2 cellular contexts compared by ENCODE assay signal in genomic region chrX:1355800-1356148, GRCh38.
TF ChIP-seq lines count a peak whose summit lies in the region.

No MANE protein-coding gene starts in this region.

TF ChIP-seq in SK-N-SH treated with all-trans-retinoic acid at 6 μM for 48 hours, 23 proteins besides CTCF, POLR2A, EP300 and RAD21 (continued from another document):
- TF ChIP-seq, protein P1, sequence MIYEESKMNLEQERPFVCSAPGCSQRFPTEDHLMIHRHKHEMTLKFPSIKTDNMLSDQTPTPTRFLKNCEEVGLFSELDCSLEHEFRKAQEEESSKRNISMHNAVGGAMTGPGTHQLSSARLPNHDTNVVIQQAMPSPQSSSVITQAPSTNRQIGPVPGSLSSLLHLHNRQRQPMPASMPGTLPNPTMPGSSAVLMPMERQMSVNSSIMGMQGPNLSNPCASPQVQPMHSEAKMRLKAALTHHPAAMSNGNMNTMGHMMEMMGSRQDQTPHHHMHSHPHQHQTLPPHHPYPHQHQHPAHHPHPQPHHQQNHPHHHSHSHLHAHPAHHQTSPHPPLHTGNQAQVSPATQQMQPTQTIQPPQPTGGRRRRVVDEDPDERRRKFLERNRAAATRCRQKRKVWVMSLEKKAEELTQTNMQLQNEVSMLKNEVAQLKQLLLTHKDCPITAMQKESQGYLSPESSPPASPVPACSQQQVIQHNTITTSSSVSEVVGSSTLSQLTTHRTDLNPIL (CRISPR knock-in tag; IDR thresholded peaks at IDR 0.05; ENCODE audit: low read depth) = no peak
- TF ChIP-seq ZC3H10 (CRISPR knock-in tag; IDR thresholded peaks at IDR 0.05) = no peak
- TF ChIP-seq BACH2 (CRISPR knock-in tag; IDR thresholded peaks at IDR 0.05; ENCODE audit: borderline replicate concordance) = no peak
- TF ChIP-seq ZNF565 (CRISPR knock-in tag; conservative IDR thresholded peaks at IDR 0.05; ENCODE audit: low read depth) = no peak
- no peak for TF ChIP-seq TOX (CRISPR knock-in tag; IDR thresholded peaks at IDR 0.05; ENCODE audit: borderline replicate concordance)
- TF ChIP-seq SNAI2 (CRISPR knock-in tag; IDR thresholded peaks at IDR 0.05) = no peak
- no peak for TF ChIP-seq RARB (CRISPR knock-in tag; IDR thresholded peaks at IDR 0.05)
- no peak for TF ChIP-seq ZFP30 (CRISPR knock-in tag; IDR thresholded peaks at IDR 0.05)
- TF ChIP-seq, protein P2, sequence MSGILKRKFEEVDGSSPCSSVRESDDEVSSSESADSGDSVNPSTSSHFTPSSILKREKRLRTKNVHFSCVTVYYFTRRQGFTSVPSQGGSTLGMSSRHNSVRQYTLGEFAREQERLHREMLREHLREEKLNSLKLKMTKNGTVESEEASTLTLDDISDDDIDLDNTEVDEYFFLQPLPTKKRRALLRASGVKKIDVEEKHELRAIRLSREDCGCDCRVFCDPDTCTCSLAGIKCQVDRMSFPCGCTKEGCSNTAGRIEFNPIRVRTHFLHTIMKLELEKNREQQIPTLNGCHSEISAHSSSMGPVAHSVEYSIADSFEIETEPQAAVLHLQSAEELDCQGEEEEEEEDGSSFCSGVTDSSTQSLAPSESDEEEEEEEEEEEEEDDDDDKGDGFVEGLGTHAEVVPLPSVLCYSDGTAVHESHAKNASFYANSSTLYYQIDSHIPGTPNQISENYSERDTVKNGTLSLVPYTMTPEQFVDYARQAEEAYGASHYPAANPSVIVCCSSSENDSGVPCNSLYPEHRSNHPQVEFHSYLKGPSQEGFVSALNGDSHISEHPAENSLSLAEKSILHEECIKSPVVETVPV (CRISPR knock-in tag; IDR thresholded peaks at IDR 0.05) = no peak
- TF ChIP-seq, protein P3, sequence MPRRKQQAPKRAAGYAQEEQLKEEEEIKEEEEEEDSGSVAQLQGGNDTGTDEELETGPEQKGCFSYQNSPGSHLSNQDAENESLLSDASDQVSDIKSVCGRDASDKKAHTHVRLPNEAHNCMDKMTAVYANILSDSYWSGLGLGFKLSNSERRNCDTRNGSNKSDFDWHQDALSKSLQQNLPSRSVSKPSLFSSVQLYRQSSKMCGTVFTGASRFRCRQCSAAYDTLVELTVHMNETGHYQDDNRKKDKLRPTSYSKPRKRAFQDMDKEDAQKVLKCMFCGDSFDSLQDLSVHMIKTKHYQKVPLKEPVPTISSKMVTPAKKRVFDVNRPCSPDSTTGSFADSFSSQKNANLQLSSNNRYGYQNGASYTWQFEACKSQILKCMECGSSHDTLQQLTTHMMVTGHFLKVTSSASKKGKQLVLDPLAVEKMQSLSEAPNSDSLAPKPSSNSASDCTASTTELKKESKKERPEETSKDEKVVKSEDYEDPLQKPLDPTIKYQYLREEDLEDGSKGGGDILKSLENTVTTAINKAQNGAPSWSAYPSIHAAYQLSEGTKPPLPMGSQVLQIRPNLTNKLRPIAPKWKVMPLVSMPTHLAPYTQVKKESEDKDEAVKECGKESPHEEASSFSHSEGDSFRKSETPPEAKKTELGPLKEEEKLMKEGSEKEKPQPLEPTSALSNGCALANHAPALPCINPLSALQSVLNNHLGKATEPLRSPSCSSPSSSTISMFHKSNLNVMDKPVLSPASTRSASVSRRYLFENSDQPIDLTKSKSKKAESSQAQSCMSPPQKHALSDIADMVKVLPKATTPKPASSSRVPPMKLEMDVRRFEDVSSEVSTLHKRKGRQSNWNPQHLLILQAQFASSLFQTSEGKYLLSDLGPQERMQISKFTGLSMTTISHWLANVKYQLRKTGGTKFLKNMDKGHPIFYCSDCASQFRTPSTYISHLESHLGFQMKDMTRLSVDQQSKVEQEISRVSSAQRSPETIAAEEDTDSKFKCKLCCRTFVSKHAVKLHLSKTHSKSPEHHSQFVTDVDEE (CRISPR knock-in tag; IDR thresholded peaks at IDR 0.05) = no peak
- no peak for TF ChIP-seq ISL1 (CRISPR knock-in tag; IDR thresholded peaks at IDR 0.05)

TF ChIP-seq in SK-N-SH, 30 proteins besides CTCF, POLR2A, EP300 and RAD21 (continued from another document):
- TF ChIP-seq, protein P4, sequence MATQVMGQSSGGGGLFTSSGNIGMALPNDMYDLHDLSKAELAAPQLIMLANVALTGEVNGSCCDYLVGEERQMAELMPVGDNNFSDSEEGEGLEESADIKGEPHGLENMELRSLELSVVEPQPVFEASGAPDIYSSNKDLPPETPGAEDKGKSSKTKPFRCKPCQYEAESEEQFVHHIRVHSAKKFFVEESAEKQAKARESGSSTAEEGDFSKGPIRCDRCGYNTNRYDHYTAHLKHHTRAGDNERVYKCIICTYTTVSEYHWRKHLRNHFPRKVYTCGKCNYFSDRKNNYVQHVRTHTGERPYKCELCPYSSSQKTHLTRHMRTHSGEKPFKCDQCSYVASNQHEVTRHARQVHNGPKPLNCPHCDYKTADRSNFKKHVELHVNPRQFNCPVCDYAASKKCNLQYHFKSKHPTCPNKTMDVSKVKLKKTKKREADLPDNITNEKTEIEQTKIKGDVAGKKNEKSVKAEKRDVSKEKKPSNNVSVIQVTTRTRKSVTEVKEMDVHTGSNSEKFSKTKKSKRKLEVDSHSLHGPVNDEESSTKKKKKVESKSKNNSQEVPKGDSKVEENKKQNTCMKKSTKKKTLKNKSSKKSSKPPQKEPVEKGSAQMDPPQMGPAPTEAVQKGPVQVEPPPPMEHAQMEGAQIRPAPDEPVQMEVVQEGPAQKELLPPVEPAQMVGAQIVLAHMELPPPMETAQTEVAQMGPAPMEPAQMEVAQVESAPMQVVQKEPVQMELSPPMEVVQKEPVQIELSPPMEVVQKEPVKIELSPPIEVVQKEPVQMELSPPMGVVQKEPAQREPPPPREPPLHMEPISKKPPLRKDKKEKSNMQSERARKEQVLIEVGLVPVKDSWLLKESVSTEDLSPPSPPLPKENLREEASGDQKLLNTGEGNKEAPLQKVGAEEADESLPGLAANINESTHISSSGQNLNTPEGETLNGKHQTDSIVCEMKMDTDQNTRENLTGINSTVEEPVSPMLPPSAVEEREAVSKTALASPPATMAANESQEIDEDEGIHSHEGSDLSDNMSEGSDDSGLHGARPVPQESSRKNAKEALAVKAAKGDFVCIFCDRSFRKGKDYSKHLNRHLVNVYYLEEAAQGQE (IDR thresholded peaks at IDR 0.05; ENCODE audit: low read depth, low read length) = no peak
- no peak for TF ChIP-seq FOXM1 (IDR thresholded peaks at IDR 0.05; ENCODE audit: low read depth)
- TF ChIP-seq CHD2 (IDR thresholded peaks at IDR 0.05; ENCODE audit: low read length, partially characterized antibody) = no peak
- no peak for TF ChIP-seq IRF3 (IDR thresholded peaks at IDR 0.05; ENCODE audit: low read depth, low read length)
- TF ChIP-seq, protein P5, sequence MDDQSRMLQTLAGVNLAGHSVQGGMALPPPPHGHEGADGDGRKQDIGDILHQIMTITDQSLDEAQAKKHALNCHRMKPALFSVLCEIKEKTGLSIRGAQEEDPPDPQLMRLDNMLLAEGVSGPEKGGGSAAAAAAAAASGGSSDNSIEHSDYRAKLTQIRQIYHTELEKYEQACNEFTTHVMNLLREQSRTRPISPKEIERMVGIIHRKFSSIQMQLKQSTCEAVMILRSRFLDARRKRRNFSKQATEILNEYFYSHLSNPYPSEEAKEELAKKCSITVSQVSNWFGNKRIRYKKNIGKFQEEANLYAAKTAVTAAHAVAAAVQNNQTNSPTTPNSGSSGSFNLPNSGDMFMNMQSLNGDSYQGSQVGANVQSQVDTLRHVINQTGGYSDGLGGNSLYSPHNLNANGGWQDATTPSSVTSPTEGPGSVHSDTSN (IDR thresholded peaks at IDR 0.05) = no peak
- TF ChIP-seq ELF1 (IDR thresholded peaks at IDR 0.05) = no peak
- TF ChIP-seq RXRA (IDR thresholded peaks at IDR 0.05; ENCODE audit: borderline replicate concordance, low read depth) = no peak
- TF ChIP-seq GATA2 (CRISPR knock-in tag; IDR thresholded peaks at IDR 0.05) = no peak
- TF ChIP-seq FOXJ3 (CRISPR knock-in tag; IDR thresholded peaks at IDR 0.05) = no peak
- no peak for TF ChIP-seq TCF12 (IDR thresholded peaks at IDR 0.05)
- TF ChIP-seq, protein P6, sequence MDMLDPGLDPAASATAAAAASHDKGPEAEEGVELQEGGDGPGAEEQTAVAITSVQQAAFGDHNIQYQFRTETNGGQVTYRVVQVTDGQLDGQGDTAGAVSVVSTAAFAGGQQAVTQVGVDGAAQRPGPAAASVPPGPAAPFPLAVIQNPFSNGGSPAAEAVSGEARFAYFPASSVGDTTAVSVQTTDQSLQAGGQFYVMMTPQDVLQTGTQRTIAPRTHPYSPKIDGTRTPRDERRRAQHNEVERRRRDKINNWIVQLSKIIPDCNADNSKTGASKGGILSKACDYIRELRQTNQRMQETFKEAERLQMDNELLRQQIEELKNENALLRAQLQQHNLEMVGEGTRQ (IDR thresholded peaks at IDR 0.05; ENCODE audit: borderline replicate concordance, low read depth, low read length) = no peak
- no peak for TF ChIP-seq MEF2A (IDR thresholded peaks at IDR 0.05; ENCODE audit: borderline replicate concordance, low read depth)
- no peak for TF ChIP-seq RFX5 (IDR thresholded peaks at IDR 0.05; ENCODE audit: low read length)
- TF ChIP-seq FOSL2 (IDR thresholded peaks at IDR 0.05; ENCODE audit: borderline replicate concordance, low read depth) = no peak
- TF ChIP-seq MXI1 (IDR thresholded peaks at IDR 0.05; ENCODE audit: low read depth, low read length) = no peak
- no peak for TF ChIP-seq SMC3 (IDR thresholded peaks at IDR 0.05; ENCODE audit: low read depth, low read length)
